ENCODE assay signal across 17 cellular contexts in the genomic region with DNA sequence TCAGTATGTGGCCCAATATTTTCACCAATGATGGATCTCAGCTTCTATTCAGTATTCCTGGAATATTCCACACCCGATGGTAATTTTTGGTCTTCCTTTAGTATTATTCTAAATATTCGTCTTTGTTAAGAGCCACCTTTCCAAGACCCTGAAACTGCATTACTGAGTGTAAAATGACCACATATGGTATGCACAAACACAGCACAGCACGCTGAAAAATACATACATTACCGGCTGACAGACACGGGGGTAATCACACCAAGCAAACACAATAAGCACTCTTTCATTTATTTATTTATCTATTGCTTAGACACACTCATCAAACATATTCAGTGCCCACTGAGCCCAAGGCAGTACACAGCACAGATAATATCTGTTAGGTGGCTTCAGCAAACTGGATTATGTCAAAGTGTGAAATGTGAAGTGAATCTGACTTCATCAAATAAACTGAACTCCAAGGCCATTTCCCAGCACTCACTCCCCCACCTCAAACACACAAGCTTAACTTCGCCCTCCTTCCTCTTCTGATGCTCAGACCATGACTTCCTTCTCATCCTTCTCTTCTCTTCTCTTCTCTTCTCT. TPM values are rescaled to one million over a fixed set of nuclear protein-coding genes. Genes with fewer than 3 reads are reported as not detected.
A peak's percentile ranks its signal among the peaks of the same experiment; 100 is the strongest.
DNase-seq lines count a peak whose midpoint lies in the region; ATAC-seq and TF ChIP-seq lines count a peak whose summit lies in the region.
"Had no signal": no experiment of that assay in that cellular context is flagged by ENCODE, and none has a peak within 500 bp of the region (broad histone marks: within the 10 kb centered on the region; RNA-seq: fewer than 3 reads in every experiment).

No MANE protein-coding gene starts in this region.

- no peaks in the 10 kb centered on the region for H3K9me3 ChIP-seq in mammary epithelial cell (replicated peaks; ENCODE audit: insufficient read depth, low read length)
- no peaks in the 10 kb centered on the region for H3K9me3 ChIP-seq in gastroesophageal sphincter
- no peaks in the 10 kb centered on the region for H3K9me3 ChIP-seq in thyroid gland
- H3K9me3 ChIP-seq: neutrophil had no signal

- no peaks in the 10 kb centered on the region for H3K36me3 ChIP-seq in GM23338 (ENCODE audit: insufficient read depth)
- no peaks in the 10 kb centered on the region for H3K36me3 ChIP-seq in mammary epithelial cell (ENCODE audit: insufficient read depth, low read length)
- no peaks in the 10 kb centered on the region for H3K36me3 ChIP-seq in gastroesophageal sphincter
- H3K36me3 ChIP-seq in thyroid gland, result no peaks in the 10 kb centered on the region
- H3K36me3 ChIP-seq: neutrophil had no signal

- H3K4me1 ChIP-seq in GM23338 (ENCODE audit: insufficient read depth), result peaks cover 15% of the 10 kb centered on the region
- peaks cover 20% of the 10 kb centered on the region for H3K4me1 ChIP-seq in mammary epithelial cell (ENCODE audit: insufficient read depth, low read length)
- peaks cover 0 to 38% (median 17%) of the 10 kb centered on the region in 3 donors for H3K4me1 ChIP-seq in gastroesophageal sphincter
- H3K4me1 ChIP-seq in thyroid gland, result no peaks in the 10 kb centered on the region

- peak overlapping the region; percentile 86 for H3K4me3 ChIP-seq in GM23338
- peak overlapping the region; percentile 66 to 98 (median 71) for H3K4me3 ChIP-seq in mammary epithelial cell (replicated peaks in 1 of 3; ENCODE audit: insufficient read depth in 1 of 3, low read depth in 2 of 3, low read length in 3 of 3)
- no peak overlapping the region for H3K4me3 ChIP-seq in gastroesophageal sphincter
- H3K4me3 ChIP-seq in thyroid gland (replicated peaks in 1 of 3), result peak overlapping the region in 1 of 3 donors; percentile 69

- DNase-seq in GM23338 (ENCODE audit: low spot score), result no peak
- DNase-seq in NCI-H446 (lab: John Stamatoyannopoulos, UW), result peak; percentile 34 to 43
- no peak for DNase-seq in mammary epithelial cell
- no peak for DNase-seq in nephron progenitor cell
- no peak for DNase-seq in thyroid gland
- DNase-seq: activated CD4-positive, alpha-beta T cell treated with anti-CD3 and anti-CD28 coated beads for 36 hours; activated T-cell treated with anti-CD3 and anti-CD28 coated beads, Interleukin-2, amount 50 U/mL, for 4 hours; aorta; CD4-positive, CD25-positive, alpha-beta regulatory T cell; effector CD4-positive, alpha-beta T cell; left cardiac atrium; T-helper 1 cell had no signal

- TF ChIP-seq POLR2A in gastroesophageal sphincter (IDR thresholded peaks at IDR 0.05) (no peak), thyroid gland (IDR thresholded peaks at IDR 0.05) (no peak)

- peak overlapping the region; percentile 79 for H3K9ac ChIP-seq in mammary epithelial cell (ENCODE audit: insufficient read depth, low read length)

- H3K27me3 ChIP-seq in GM23338 (ENCODE audit: insufficient read depth), result peaks cover 50% of the 10 kb centered on the region
- H3K27me3 ChIP-seq in mammary epithelial cell (ENCODE audit: insufficient read depth, low read length), result peaks cover 2% of the 10 kb centered on the region
- H3K27me3 ChIP-seq in gastroesophageal sphincter, result peaks cover 59% of the 10 kb centered on the region
- no peaks in the 10 kb centered on the region for H3K27me3 ChIP-seq in thyroid gland

- WGBS in mammary epithelial cell (ENCODE audit: low coverage, missing lambda C conversion rate), result 80% methylated on average over 6 of the region's 6 CpGs
- WGBS in gastroesophageal sphincter (ENCODE audit: low coverage in 1 of 2), 2 donors, result 39 to 43% methylated on average over 6 of the region's 6 CpGs
- WGBS in thyroid gland, 2 donors, result 62 to 64% methylated on average over 6 of the region's 6 CpGs

- ATAC-seq in GM23338, result no peak
- ATAC-seq in gastroesophageal sphincter, result no peak
- ATAC-seq in GM19351 (IDR thresholded peaks at IDR 0.05; ENCODE audit: unreplicated experiment), result no peak
- ATAC-seq in GM19463 (IDR thresholded peaks at IDR 0.05; ENCODE audit: unreplicated experiment), result no peak

- H4K20me1 ChIP-seq in GM23338 (replicated peaks; ENCODE audit: insufficient read depth) (no peaks in the 10 kb centered on the region), mammary epithelial cell (ENCODE audit: insufficient read depth, low read length) (no peaks in the 10 kb centered on the region)

- dilution Hi-C loops in mammary epithelial cell (cut with HindIII; ENCODE audit: low sequenced_read_pairs), result no loop called here

- CTCF ChIA-PET in mammary epithelial cell (lab: Charles Lee; ENCODE audit: low non-redundant PET), result interaction anchor here (1.0 kb wide), 1 partner anchor 436 kb away, joined by 7 read pairs; no protein-coding TSS in a partner anchor

- peak overlapping the region; percentile 98 for H3K4me2 ChIP-seq in GM23338
- H3K4me2 ChIP-seq in mammary epithelial cell (ENCODE audit: insufficient read depth, low read depth, low read length), result peak overlapping the region; percentile 90

- TF ChIP-seq CTCF in GM23338 (conservative IDR thresholded peaks at IDR 0.05; ENCODE audit: low read depth in 2 of 2) (no peak), mammary epithelial cell (conservative IDR thresholded peaks at IDR 0.05 in 1 of 2, IDR thresholded peaks at IDR 0.05 in 1 of 2; ENCODE audit: extremely low read depth in 1 of 2, insufficient read depth in 1 of 2, low read depth in 1 of 2, low read length in 2 of 2) (no peak), nephron progenitor cell (IDR thresholded peaks at IDR 0.05) (no peak), gastroesophageal sphincter (IDR thresholded peaks at IDR 0.05) (no peak), thyroid gland (IDR thresholded peaks at IDR 0.05) (no peak)

- H3K4me3 Mint-ChIP-seq in GM23338, result peak overlapping the region; percentile 78
- peak overlapping the region; percentile 80 for H3K4me3 Mint-ChIP-seq in nephron progenitor cell
- H3K4me3 Mint-ChIP-seq: activated CD4-positive, alpha-beta T cell treated with anti-CD3 and anti-CD28 coated beads for 36 hours; activated T-cell treated with anti-CD3 and anti-CD28 coated beads, Interleukin-2, amount 50 U/mL, for 4 hours had no signal

- no peaks in the 10 kb centered on the region; the same call in 2 of the 3 replicates for H3K9me3 Mint-ChIP-seq in GM23338
- H3K9me3 Mint-ChIP-seq in nephron progenitor cell, result no peaks in the 10 kb centered on the region
- H3K9me3 Mint-ChIP-seq: activated T-cell treated with anti-CD3 and anti-CD28 coated beads, Interleukin-2, amount 50 U/mL, for 4 hours had no signal

- intact Hi-C loops in mammary epithelial cell (cut with micrococcal nuclease) (loop anchor here (1.0 to 10.0 kb wide), 8 partner anchors 121 to 1485 kb away; no protein-coding TSS in a partner anchor), thyroid gland (cut with DNase I) (no loop called here)

- TSS peak; percentile 18 for BruUV-seq in mammary epithelial cell (replicated peaks; lab: Mats Ljungman, UMichigan)

- peaks cover 35% of the 10 kb centered on the region for H3K4me1 Mint-ChIP-seq in GM23338
- peaks cover 25% of the 10 kb centered on the region for H3K4me1 Mint-ChIP-seq in nephron progenitor cell

- H3K36me3 Mint-ChIP-seq in GM23338 (ENCODE audit: low read depth) (no peaks in the 10 kb centered on the region), nephron progenitor cell (ENCODE audit: low read depth) (no peaks in the 10 kb centered on the region)
- H3K36me3 Mint-ChIP-seq: CD4-positive, CD25-positive, alpha-beta regulatory T cell had no signal

- H3K9me2 ChIP-seq in GM23338 (ENCODE audit: insufficient read depth), result no peaks in the 10 kb centered on the region

- H3K79me2 ChIP-seq in GM23338 (replicated peaks; ENCODE audit: insufficient read depth), result peaks cover 37% of the 10 kb centered on the region
- peaks cover 46% of the 10 kb centered on the region for H3K79me2 ChIP-seq in mammary epithelial cell (ENCODE audit: insufficient read depth, low read length)

- in situ Hi-C loops in mammary epithelial cell (cut with MboI; ENCODE audit: low sequenced_read_pairs in 2 of 2), result loop anchor here (10.0 to 25.0 kb wide), 2 partner anchors 436 to 449 kb away; no protein-coding TSS in a partner anchor

- no peak overlapping the region for H3K27ac ChIP-seq in GM23338 (ENCODE audit: low read depth)
- no peak overlapping the region for H3K27ac ChIP-seq in mammary epithelial cell (ENCODE audit: insufficient read depth, low read depth, low read length)
- no peak overlapping the region for H3K27ac ChIP-seq in gastroesophageal sphincter
- no peak overlapping the region for H3K27ac ChIP-seq in thyroid gland
- H3K27ac ChIP-seq: neutrophil had no signal

- H3K27me3 Mint-ChIP-seq in GM23338 (ENCODE audit: insufficient read depth, low read depth, poor library complexity) (peaks cover 35% of the 10 kb centered on the region), nephron progenitor cell (ENCODE audit: low read depth, poor library complexity) (peaks cover 67% of the 10 kb centered on the region)

- 0 out of 2 replicates have a peak, but pooled peaks cover 4% of the 10 kb centered on the region for H3F3A ChIP-seq in GM23338 (replicated peaks; ENCODE audit: low read depth)

- 0 out of 2 replicates have a peak overlapping the region, but pooled peaks have one; percentile 94 for H2AFZ ChIP-seq in GM23338
- peak overlapping the region; percentile 100 for H2AFZ ChIP-seq in mammary epithelial cell (ENCODE audit: low read depth, low read length)

- H3K27ac Mint-ChIP-seq in GM23338 (no peak overlapping the region), nephron progenitor cell (no peak overlapping the region)
- H3K27ac Mint-ChIP-seq: activated CD4-positive, alpha-beta T cell treated with anti-CD3 and anti-CD28 coated beads for 36 hours; CD4-positive, CD25-positive, alpha-beta regulatory T cell had no signal

- TF ChIP-seq EP300 in gastroesophageal sphincter (IDR thresholded peaks at IDR 0.05), result no peak

TF ChIP-seq in GM23338, 12 proteins besides CTCF, POLR2A, EP300 and RAD21:
- TF ChIP-seq JUNB (IDR thresholded peaks at IDR 0.05; ENCODE audit: unreplicated experiment), result no peak

RNA-seq across cellular contexts. Expression of a gene that starts 2.3 kb away (rescaled TPM):
- total RNA-seq in GM23338 (2014; rRNA removed; shearing (Covaris generic)), result 1.2 and 1.7 TPM in 2 replicates
- polyA plus RNA-seq in GM23338 (2016; fragmentation: Nextera tagmentation; extraction: Ambion mirVana) (0.43 and 1.0 TPM in 2 replicates), mammary epithelial cell (3.1 TPM)
- total RNA-seq in mammary epithelial cell (10 to 100 TPM in 1 of 2 donors, 1 to 10 TPM in 1; 2.2 to 23.0 TPM), gastroesophageal sphincter (under 1 TPM in 1 of 4 donors, not detected in 3; 0.31 TPM), thyroid gland (1 to 10 TPM; 1.2 to 9.7 (median 5.6) TPM)
- polyA minus RNA-seq in mammary epithelial cell, result 4.2 TPM
- total RNA-seq: activated CD4-positive, alpha-beta T cell treated with anti-CD3 and anti-CD28 coated beads for 36 hours; activated T-cell treated with anti-CD3 and anti-CD28 coated beads, Interleukin-2, amount 50 U/mL, for 4 hours; aorta; CD4-positive, CD25-positive, alpha-beta regulatory T cell; left cardiac atrium; subcutaneous adipose tissue had no signal
- polyA plus RNA-seq: aorta; CD4-positive, CD25-positive, alpha-beta regulatory T cell had no signal

Comparison
In these comparisons a context has a peak if more than half of its experiments do, and no peak if none do; other contexts are left out.
1. DNase-seq: peak in NCI-H446 (2 of 2); none in GM23338 (single experiment), mammary epithelial cell (single experiment), nephron progenitor cell (single experiment) and thyroid gland (0 of 2).
2. H3K4me3 ChIP-seq: peak in GM23338 (single experiment) and mammary epithelial cell (3 of 3); none in gastroesophageal sphincter (0 of 2).